1 cellular context compared by ENCODE assay signal in the genomic region with DNA sequence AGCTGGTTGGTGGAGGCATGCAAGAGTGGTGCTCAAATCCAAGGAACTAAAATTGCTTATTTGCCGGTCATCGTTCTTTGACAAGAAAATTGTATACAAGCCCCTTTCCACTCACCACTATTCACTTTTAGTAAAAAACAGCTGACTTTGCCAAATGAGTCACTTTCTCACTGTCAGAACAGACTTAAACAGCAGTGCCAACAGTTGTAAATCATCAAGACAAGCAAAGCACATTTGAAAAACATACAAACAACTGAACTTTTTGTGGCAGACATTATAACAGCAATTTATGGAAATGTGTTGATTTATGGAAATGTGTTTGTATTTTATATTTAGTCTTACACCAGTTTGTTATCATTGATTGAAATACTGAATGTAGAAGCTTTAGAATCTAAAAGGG.
TF ChIP-seq lines count a peak whose summit lies in the region.
"Not testable (repeated sequence)": the region's sequence is repeated elsewhere in the genome, so short reads cannot be mapped to it uniquely, and the experiment has no call there.

No MANE protein-coding gene starts in this region.

TF ChIP-seq in K562, 482 proteins besides CTCF, POLR2A, EP300 and RAD21 (continued from another document):
- TF ChIP-seq, protein P1, sequence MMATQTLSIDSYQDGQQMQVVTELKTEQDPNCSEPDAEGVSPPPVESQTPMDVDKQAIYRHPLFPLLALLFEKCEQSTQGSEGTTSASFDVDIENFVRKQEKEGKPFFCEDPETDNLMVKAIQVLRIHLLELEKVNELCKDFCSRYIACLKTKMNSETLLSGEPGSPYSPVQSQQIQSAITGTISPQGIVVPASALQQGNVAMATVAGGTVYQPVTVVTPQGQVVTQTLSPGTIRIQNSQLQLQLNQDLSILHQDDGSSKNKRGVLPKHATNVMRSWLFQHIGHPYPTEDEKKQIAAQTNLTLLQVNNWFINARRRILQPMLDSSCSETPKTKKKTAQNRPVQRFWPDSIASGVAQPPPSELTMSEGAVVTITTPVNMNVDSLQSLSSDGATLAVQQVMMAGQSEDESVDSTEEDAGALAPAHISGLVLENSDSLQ (IDR thresholded peaks at IDR 0.05), result peak; percentile 79
- peak; percentile 75 for TF ChIP-seq C11orf30 (IDR thresholded peaks at IDR 0.05; ENCODE audit: low read depth)
- TF ChIP-seq MEIS2 (IDR thresholded peaks at IDR 0.05; ENCODE audit: partially characterized antibody), result peak; percentile 81
- TF ChIP-seq, protein P2, sequence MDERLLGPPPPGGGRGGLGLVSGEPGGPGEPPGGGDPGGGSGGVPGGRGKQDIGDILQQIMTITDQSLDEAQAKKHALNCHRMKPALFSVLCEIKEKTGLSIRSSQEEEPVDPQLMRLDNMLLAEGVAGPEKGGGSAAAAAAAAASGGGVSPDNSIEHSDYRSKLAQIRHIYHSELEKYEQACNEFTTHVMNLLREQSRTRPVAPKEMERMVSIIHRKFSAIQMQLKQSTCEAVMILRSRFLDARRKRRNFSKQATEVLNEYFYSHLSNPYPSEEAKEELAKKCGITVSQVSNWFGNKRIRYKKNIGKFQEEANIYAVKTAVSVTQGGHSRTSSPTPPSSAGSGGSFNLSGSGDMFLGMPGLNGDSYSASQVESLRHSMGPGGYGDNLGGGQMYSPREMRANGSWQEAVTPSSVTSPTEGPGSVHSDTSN (CRISPR knock-in tag; IDR thresholded peaks at IDR 0.05; ENCODE audit: low read depth), result not testable (repeated sequence)
- TF ChIP-seq, protein P2 (tag; conservative IDR thresholded peaks at IDR 0.05; ENCODE audit: low read depth), result peak; percentile 88
- peak; percentile 66 for TF ChIP-seq ZNF316 (IDR thresholded peaks at IDR 0.05)
